In genomic region chr9:118961857-118962256, GRCh38 we compare ENCODE assay signal across 11 cellular contexts.
DNase-seq lines count a peak whose midpoint lies in the region; ATAC-seq and TF ChIP-seq lines count a peak whose summit lies in the region.
"Had no signal": no experiment of that assay in that cellular context is flagged by ENCODE, and none has a peak within 500 bp of the region (broad histone marks: within the 10 kb centered on the region; RNA-seq: fewer than 3 reads in every experiment).

No MANE protein-coding gene starts in this region.

- peak in 6 of 8 donors; percentile 63 to 95 (median 76) for ATAC-seq in heart right ventricle

- H3K27me3 ChIP-seq in heart right ventricle = no peaks in the 10 kb centered on the region
- peaks cover 6% of the 10 kb centered on the region for H3K27me3 ChIP-seq in WERI-Rb-1 (ENCODE audit: insufficient read depth, low read depth, severe bottlenecking)

- no peak overlapping the region for H3K4me3 ChIP-seq in heart right ventricle
- H3K4me3 ChIP-seq in retinal pigment epithelial cell (ENCODE audit: low read length) = no peak overlapping the region
- no peak overlapping the region for H3K4me3 ChIP-seq in WERI-Rb-1 (ENCODE audit: low read depth, low read length)

- H3K27ac ChIP-seq in heart right ventricle (peak overlapping the region in 4 of 10 donors; percentile 34 to 62 (median 48)), WERI-Rb-1 (no peak overlapping the region)

- H3K9me3 ChIP-seq in heart right ventricle (no peaks in the 10 kb centered on the region), WERI-Rb-1 (ENCODE audit: severe bottlenecking) (no peaks in the 10 kb centered on the region)

- WGBS in heart right ventricle, 2 donors = 3 to 14% methylated on average over 1 of the region's 1 CpG

- peaks cover 0 to 11% (median 0%) of the 10 kb centered on the region in 9 donors for H3K4me1 ChIP-seq in heart right ventricle

- intact Hi-C loops in heart right ventricle (cut with DNase I) = loop anchor here in 2 of 10 donors (10.0 kb wide), 1 partner anchor 57 kb away; no protein-coding TSS in a partner anchor

- TF ChIP-seq CTCF in heart right ventricle (IDR thresholded peaks at IDR 0.05) = no peak
- TF ChIP-seq CTCF in retinal pigment epithelial cell (conservative IDR thresholded peaks at IDR 0.05; ENCODE audit: low read depth, low read length) = no peak
- TF ChIP-seq CTCF in WERI-Rb-1 (IDR thresholded peaks at IDR 0.05; ENCODE audit: low read depth, low read length) = no peak

- H3K36me3 ChIP-seq in heart right ventricle (no peaks in the 10 kb centered on the region), WERI-Rb-1 (no peaks in the 10 kb centered on the region)

- DNase-seq in GM04503 (ENCODE audit: low read depth) = peak; percentile 80
- DNase-seq in RKO (ENCODE audit: low spot score) = peak; percentile 49
- DNase-seq in heart right ventricle = no peak
- peak; percentile 79 for DNase-seq in retinal pigment epithelial cell (ENCODE audit: low read depth)
- DNase-seq in T-helper 1 cell = no peak
- no peak for DNase-seq in NOMO-1 treated with DMSO at 0.1 percent for 48 hours (lab: John Stamatoyannopoulos, UW; ENCODE audit: unreplicated experiment)
- no peak for DNase-seq in cerebellar nuclear complex (lab: John Stamatoyannopoulos, UW)
- DNase-seq in WERI-Rb-1 = no peak
- DNase-seq: activated CD8-positive, alpha-beta memory T cell treated with anti-CD3 and anti-CD28 coated beads, Interleukin-2, amount 50 U/mL, for 48 hours; NCI-H1417 treated with DMSO at 0.1 percent for 48 hours; stimulated activated naive CD4-positive, alpha-beta T cell treated with Interleukin-2 at 50 U/mL for 16 hours had no signal

Comparison
In these comparisons a context has a peak if more than half of its experiments do, and no peak if none do; other contexts are left out.
1. DNase-seq: peak in GM04503 (single experiment), RKO (single experiment) and retinal pigment epithelial cell (single experiment); none in heart right ventricle (0 of 2), T-helper 1 cell (0 of 5), NOMO-1 treated with DMSO at 0.1 percent for 48 hours (single experiment), cerebellar nuclear complex (0 of 2) and WERI-Rb-1 (single experiment).